In the genomic region with DNA sequence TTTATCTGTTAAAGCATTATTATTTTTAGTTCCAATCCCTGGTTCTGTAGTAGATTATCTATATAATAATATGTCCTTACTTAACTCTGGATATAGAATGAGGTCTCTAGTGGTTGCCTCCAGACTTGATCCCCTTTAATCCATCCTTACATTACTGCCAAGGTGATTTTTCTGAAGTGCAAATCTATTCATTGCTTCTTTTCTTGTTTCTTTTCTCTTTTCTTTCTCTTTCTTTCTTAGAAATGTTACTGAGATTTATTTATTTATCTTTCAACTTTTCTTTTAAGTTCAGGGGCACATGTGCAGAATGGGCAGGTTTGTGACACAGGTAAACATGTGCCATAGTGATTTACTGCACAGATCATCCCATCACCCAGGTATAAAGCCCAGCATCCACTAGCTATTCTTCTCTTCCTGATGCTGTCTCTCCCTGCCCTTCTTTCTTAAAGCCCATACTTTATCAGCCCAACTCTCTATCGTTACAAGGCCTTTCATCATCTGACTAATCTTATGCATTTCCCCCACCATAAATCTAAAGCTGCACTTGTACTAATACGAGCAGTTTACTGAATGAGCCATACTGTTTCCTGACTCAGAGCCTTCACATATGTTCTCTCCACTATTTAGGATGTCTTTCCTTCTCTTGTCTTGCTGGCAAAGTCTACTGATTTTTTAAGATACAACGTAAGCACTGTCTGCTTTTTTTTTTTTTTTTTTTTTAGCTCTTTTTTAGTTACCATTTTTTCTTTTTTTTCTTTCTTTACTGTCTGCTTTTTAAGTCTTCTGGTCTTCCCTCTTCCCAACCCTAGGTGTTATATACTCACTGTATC, we compare ENCODE assay signal across 2 cellular contexts.
TF ChIP-seq lines count a peak whose summit lies in the region.

No MANE protein-coding gene starts in this region.

TF ChIP-seq in SK-N-SH, 30 proteins besides CTCF, POLR2A, EP300 and RAD21 (continued from another document):
- TF ChIP-seq, protein P1, sequence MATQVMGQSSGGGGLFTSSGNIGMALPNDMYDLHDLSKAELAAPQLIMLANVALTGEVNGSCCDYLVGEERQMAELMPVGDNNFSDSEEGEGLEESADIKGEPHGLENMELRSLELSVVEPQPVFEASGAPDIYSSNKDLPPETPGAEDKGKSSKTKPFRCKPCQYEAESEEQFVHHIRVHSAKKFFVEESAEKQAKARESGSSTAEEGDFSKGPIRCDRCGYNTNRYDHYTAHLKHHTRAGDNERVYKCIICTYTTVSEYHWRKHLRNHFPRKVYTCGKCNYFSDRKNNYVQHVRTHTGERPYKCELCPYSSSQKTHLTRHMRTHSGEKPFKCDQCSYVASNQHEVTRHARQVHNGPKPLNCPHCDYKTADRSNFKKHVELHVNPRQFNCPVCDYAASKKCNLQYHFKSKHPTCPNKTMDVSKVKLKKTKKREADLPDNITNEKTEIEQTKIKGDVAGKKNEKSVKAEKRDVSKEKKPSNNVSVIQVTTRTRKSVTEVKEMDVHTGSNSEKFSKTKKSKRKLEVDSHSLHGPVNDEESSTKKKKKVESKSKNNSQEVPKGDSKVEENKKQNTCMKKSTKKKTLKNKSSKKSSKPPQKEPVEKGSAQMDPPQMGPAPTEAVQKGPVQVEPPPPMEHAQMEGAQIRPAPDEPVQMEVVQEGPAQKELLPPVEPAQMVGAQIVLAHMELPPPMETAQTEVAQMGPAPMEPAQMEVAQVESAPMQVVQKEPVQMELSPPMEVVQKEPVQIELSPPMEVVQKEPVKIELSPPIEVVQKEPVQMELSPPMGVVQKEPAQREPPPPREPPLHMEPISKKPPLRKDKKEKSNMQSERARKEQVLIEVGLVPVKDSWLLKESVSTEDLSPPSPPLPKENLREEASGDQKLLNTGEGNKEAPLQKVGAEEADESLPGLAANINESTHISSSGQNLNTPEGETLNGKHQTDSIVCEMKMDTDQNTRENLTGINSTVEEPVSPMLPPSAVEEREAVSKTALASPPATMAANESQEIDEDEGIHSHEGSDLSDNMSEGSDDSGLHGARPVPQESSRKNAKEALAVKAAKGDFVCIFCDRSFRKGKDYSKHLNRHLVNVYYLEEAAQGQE (IDR thresholded peaks at IDR 0.05; ENCODE audit: low read depth, low read length): no peak
- TF ChIP-seq TCF12 (IDR thresholded peaks at IDR 0.05) (peak; percentile 51), SMC3 (IDR thresholded peaks at IDR 0.05; ENCODE audit: low read depth, low read length) (no peak), CHD2 (IDR thresholded peaks at IDR 0.05; ENCODE audit: low read length, partially characterized antibody) (no peak), FOXM1 (IDR thresholded peaks at IDR 0.05; ENCODE audit: low read depth) (no peak), NFIC (IDR thresholded peaks at IDR 0.05; ENCODE audit: borderline replicate concordance) (no peak), JUND (IDR thresholded peaks at IDR 0.05) (peak; percentile 11; the same call in 1 of the 2 replicates), FOSL2 (IDR thresholded peaks at IDR 0.05; ENCODE audit: borderline replicate concordance, low read depth) (peak; percentile 38; the same call in 1 of the 2 replicates), EZH2phosphoT487 (IDR thresholded peaks at IDR 0.05; ENCODE audit: borderline replicate concordance, low read depth) (no peak)
- TF ChIP-seq, protein P2, sequence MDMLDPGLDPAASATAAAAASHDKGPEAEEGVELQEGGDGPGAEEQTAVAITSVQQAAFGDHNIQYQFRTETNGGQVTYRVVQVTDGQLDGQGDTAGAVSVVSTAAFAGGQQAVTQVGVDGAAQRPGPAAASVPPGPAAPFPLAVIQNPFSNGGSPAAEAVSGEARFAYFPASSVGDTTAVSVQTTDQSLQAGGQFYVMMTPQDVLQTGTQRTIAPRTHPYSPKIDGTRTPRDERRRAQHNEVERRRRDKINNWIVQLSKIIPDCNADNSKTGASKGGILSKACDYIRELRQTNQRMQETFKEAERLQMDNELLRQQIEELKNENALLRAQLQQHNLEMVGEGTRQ (IDR thresholded peaks at IDR 0.05; ENCODE audit: borderline replicate concordance, low read depth, low read length): no peak
- TF ChIP-seq, protein P3, sequence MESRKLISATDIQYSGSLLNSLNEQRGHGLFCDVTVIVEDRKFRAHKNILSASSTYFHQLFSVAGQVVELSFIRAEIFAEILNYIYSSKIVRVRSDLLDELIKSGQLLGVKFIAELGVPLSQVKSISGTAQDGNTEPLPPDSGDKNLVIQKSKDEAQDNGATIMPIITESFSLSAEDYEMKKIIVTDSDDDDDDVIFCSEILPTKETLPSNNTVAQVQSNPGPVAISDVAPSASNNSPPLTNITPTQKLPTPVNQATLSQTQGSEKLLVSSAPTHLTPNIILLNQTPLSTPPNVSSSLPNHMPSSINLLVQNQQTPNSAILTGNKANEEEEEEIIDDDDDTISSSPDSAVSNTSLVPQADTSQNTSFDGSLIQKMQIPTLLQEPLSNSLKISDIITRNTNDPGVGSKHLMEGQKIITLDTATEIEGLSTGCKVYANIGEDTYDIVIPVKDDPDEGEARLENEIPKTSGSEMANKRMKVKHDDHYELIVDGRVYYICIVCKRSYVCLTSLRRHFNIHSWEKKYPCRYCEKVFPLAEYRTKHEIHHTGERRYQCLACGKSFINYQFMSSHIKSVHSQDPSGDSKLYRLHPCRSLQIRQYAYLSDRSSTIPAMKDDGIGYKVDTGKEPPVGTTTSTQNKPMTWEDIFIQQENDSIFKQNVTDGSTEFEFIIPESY (IDR thresholded peaks at IDR 0.05; ENCODE audit: borderline replicate concordance, low read depth): no peak
- TF ChIP-seq, protein P4, sequence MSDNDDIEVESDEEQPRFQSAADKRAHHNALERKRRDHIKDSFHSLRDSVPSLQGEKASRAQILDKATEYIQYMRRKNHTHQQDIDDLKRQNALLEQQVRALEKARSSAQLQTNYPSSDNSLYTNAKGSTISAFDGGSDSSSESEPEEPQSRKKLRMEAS (IDR thresholded peaks at IDR 0.05; ENCODE audit: low read depth): no peak
- TF ChIP-seq, protein P5, sequence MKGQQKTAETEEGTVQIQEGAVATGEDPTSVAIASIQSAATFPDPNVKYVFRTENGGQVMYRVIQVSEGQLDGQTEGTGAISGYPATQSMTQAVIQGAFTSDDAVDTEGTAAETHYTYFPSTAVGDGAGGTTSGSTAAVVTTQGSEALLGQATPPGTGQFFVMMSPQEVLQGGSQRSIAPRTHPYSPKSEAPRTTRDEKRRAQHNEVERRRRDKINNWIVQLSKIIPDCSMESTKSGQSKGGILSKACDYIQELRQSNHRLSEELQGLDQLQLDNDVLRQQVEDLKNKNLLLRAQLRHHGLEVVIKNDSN (IDR thresholded peaks at IDR 0.05; ENCODE audit: borderline replicate concordance, low read depth): no peak
- TF ChIP-seq, protein P6, sequence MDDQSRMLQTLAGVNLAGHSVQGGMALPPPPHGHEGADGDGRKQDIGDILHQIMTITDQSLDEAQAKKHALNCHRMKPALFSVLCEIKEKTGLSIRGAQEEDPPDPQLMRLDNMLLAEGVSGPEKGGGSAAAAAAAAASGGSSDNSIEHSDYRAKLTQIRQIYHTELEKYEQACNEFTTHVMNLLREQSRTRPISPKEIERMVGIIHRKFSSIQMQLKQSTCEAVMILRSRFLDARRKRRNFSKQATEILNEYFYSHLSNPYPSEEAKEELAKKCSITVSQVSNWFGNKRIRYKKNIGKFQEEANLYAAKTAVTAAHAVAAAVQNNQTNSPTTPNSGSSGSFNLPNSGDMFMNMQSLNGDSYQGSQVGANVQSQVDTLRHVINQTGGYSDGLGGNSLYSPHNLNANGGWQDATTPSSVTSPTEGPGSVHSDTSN (IDR thresholded peaks at IDR 0.05): peak; percentile 64
TF ChIP-seq in SK-N-SH: peak in this region for 4.

TF ChIP-seq in SK-N-SH treated with all-trans-retinoic acid at 6 μM for 48 hours, 23 proteins besides CTCF, POLR2A, EP300 and RAD21 (continued from another document):
- TF ChIP-seq, protein P7, sequence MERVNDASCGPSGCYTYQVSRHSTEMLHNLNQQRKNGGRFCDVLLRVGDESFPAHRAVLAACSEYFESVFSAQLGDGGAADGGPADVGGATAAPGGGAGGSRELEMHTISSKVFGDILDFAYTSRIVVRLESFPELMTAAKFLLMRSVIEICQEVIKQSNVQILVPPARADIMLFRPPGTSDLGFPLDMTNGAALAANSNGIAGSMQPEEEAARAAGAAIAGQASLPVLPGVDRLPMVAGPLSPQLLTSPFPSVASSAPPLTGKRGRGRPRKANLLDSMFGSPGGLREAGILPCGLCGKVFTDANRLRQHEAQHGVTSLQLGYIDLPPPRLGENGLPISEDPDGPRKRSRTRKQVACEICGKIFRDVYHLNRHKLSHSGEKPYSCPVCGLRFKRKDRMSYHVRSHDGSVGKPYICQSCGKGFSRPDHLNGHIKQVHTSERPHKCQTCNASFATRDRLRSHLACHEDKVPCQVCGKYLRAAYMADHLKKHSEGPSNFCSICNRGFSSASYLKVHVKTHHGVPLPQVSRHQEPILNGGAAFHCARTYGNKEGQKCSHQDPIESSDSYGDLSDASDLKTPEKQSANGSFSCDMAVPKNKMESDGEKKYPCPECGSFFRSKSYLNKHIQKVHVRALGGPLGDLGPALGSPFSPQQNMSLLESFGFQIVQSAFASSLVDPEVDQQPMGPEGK (CRISPR knock-in tag; IDR thresholded peaks at IDR 0.05; ENCODE audit: borderline replicate concordance): no peak
- TF ChIP-seq BACH2 (CRISPR knock-in tag; IDR thresholded peaks at IDR 0.05; ENCODE audit: borderline replicate concordance): no peak
- TF ChIP-seq CSDC2 (CRISPR knock-in tag; IDR thresholded peaks at IDR 0.05): no peak
